ENCODE assay signal across 1 cellular context in the genomic region with DNA sequence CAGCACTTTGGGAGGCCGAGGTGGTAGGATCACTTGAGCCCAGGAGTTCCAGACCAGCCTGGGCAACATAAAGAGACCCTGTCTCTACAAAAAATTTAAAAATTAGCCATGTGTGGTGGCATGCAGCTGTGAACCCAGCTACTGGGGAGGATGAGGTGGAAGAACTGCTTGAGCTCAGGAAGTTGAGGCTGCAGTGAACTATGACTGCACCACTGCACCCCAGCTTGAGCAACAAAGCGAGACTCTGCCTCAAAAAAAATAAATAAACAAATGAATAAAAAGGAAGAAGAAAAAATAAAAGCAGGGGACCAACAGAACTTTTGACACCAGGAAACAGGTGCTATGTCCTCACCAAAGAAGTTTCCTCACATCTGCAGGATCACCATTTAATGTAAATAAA.
TF ChIP-seq lines count a peak whose summit lies in the region.

No MANE protein-coding gene starts in this region.

TF ChIP-seq in endothelial cell of umbilical vein, 7 proteins besides CTCF, POLR2A, EP300 and RAD21:
- TF ChIP-seq MYC (IDR thresholded peaks at IDR 0.05; ENCODE audit: low read depth, low read length): no peak
- no peak for TF ChIP-seq FOS (IDR thresholded peaks at IDR 0.05; ENCODE audit: borderline replicate concordance, insufficient read depth, low read length)
- no peak for TF ChIP-seq POLR2AphosphoS5 (IDR thresholded peaks at IDR 0.05; ENCODE audit: insufficient read depth, low read depth, low read length)
- TF ChIP-seq, protein P1, sequence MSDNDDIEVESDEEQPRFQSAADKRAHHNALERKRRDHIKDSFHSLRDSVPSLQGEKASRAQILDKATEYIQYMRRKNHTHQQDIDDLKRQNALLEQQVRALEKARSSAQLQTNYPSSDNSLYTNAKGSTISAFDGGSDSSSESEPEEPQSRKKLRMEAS (IDR thresholded peaks at IDR 0.05; ENCODE audit: insufficient read depth, insufficient read length): no peak
- TF ChIP-seq JUN (IDR thresholded peaks at IDR 0.05; ENCODE audit: borderline replicate concordance, insufficient read depth, insufficient read length, low read depth): no peak
- TF ChIP-seq EZH2 (IDR thresholded peaks at IDR 0.05; ENCODE audit: borderline replicate concordance, low read depth, low read length, severe bottlenecking): no peak
- TF ChIP-seq GATA2 (IDR thresholded peaks at IDR 0.05; ENCODE audit: insufficient read depth, insufficient read length, low read depth, low read length): no peak
